10 cellular contexts compared by ENCODE assay signal in the genomic region with DNA sequence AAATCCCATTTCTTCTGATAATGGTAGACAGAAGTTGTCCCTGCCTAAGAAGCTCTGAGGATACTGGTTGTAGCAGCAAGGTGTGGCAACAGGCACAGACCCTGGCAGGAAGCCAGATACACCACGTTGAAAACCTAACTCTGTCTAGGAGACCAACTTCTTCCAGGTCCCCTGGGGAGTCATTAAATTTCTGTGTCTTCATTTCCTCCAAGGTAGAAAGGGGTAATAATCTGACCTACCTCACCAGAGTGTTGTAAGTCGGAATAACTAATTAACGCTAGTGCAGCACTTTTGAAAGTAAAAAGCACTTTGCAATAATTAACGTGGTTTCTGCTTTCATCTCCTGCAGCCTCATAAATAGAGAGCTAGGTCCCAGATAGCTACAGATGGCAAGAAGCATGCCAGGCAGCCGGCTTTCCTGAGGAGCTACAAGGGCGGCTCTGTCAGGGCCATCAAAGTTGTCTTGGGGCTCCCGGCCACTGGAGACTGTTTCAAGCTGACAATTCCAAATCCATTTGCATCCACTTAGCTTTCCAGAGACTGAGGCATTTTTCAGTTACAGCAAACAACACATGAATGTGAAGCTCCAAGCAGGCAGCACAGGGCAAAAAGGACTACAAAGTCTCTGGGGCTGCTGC.
A peak's percentile ranks its signal among the peaks of the same experiment; 100 is the strongest.
DNase-seq lines count a peak whose midpoint lies in the region; TF ChIP-seq lines count a peak whose summit lies in the region.
"Had no signal": no experiment of that assay in that cellular context is flagged by ENCODE, and none has a peak within 500 bp of the region (broad histone marks: within the 10 kb centered on the region; RNA-seq: fewer than 3 reads in every experiment).

No MANE protein-coding gene starts in this region.

- H3K36me3 ChIP-seq in OCI-LY1 (ENCODE audit: insufficient read depth, low read length) (no peaks in the 10 kb centered on the region), BE2C (no peaks in the 10 kb centered on the region), Karpas-422 (ENCODE audit: insufficient read depth, low read length) (no peaks in the 10 kb centered on the region)
- H3K36me3 ChIP-seq: neural progenitor cell had no signal

- H4K20me1 ChIP-seq in OCI-LY1 (ENCODE audit: insufficient read depth, low read length) = no peaks in the 10 kb centered on the region
- peaks cover 3% of the 10 kb centered on the region; the same call in 1 of the 2 replicates for H4K20me1 ChIP-seq in Karpas-422 (ENCODE audit: insufficient read depth, low read depth, low read length)

- H3K9me3 Mint-ChIP-seq in progenitor cell of endocrine pancreas (ENCODE audit: low read depth) = no peaks in the 10 kb centered on the region

- peak; percentile 70 for DNase-seq in activated effector memory CD4-positive, alpha-beta T cell treated with anti-CD3 and anti-CD28 coated beads, Interleukin-2, amount 50 U/mL, for 16 hours
- DNase-seq in progenitor cell of endocrine pancreas (ENCODE audit: low spot score, unreplicated experiment) = no peak
- DNase-seq in BE2C = no peak
- DNase-seq in NCI-H2227 treated with DMSO at 0.1 percent for 48 hours (lab: John Stamatoyannopoulos, UW) = no peak
- no peak for DNase-seq in Karpas-422
- DNase-seq in GM10248 (ENCODE audit: extremely low spot score) = no peak
- DNase-seq: EL had no signal

- H3K9ac ChIP-seq in OCI-LY1 (ENCODE audit: low read length) = no peak overlapping the region
- no peak overlapping the region for H3K9ac ChIP-seq in Karpas-422 (ENCODE audit: low read length)
- H3K9ac ChIP-seq: neural progenitor cell had no signal

- H3K36me3 Mint-ChIP-seq in progenitor cell of endocrine pancreas (ENCODE audit: insufficient read depth) = no peaks in the 10 kb centered on the region
- H3K36me3 Mint-ChIP-seq: neural progenitor cell had no signal

- TF ChIP-seq EP300 in Ishikawa (IDR thresholded peaks at IDR 0.05; ENCODE audit: borderline replicate concordance) = no peak

- H3K9me2 ChIP-seq in OCI-LY1 (ENCODE audit: low read depth, low read length) (no peaks in the 10 kb centered on the region), Karpas-422 (replicated peaks; ENCODE audit: insufficient read depth, low read length) (no peaks in the 10 kb centered on the region)

- H3K4me2 ChIP-seq in OCI-LY1 (ENCODE audit: low read length) (peak overlapping the region; percentile 19; the same call in 1 of the 2 replicates), Karpas-422 (ENCODE audit: low read depth, low read length, poor library complexity, severe bottlenecking) (no peak overlapping the region)
- H3K4me2 ChIP-seq: neural progenitor cell had no signal

- peaks cover 4% of the 10 kb centered on the region for H3K4me1 Mint-ChIP-seq in progenitor cell of endocrine pancreas (ENCODE audit: low read depth)

- H3K79me2 ChIP-seq in OCI-LY1 (ENCODE audit: insufficient read depth, low read length) = no peaks in the 10 kb centered on the region
- H3K79me2 ChIP-seq in Karpas-422 (ENCODE audit: low read length) = no peaks in the 10 kb centered on the region

- H3K27me3 ChIP-seq in OCI-LY1 (ENCODE audit: insufficient read depth, low read length) (no peaks in the 10 kb centered on the region), BE2C (peaks cover 9% of the 10 kb centered on the region; the same call in 1 of the 2 replicates), Karpas-422 (ENCODE audit: low read length) (no peaks in the 10 kb centered on the region)
- H3K27me3 ChIP-seq: neural progenitor cell had no signal

- no peaks in the 10 kb centered on the region for H3F3A ChIP-seq in OCI-LY1 (ENCODE audit: insufficient read depth, low read length)

- POLR2A ChIA-PET in GM10248 (lab: Yijun Ruan, JAX) = no interaction called here

- no peak overlapping the region for H3K4me3 ChIP-seq in OCI-LY1 (ENCODE audit: low read depth, low read length, poor library complexity, severe bottlenecking)
- H3K4me3 ChIP-seq in BE2C (ENCODE audit: low read depth, low read length) = no peak overlapping the region
- H3K4me3 ChIP-seq in Karpas-422 (ENCODE audit: low read length) = no peak overlapping the region
- H3K4me3 ChIP-seq: neural progenitor cell had no signal

- H3K27ac ChIP-seq in OCI-LY1 (ENCODE audit: low read depth, low read length, poor library complexity, severe bottlenecking) (no peak overlapping the region), Karpas-422 (ENCODE audit: low read length) (no peak overlapping the region)
- H3K27ac ChIP-seq: neural progenitor cell had no signal

- H3K9me3 ChIP-seq in OCI-LY1 (ENCODE audit: low read length) = no peaks in the 10 kb centered on the region
- no peaks in the 10 kb centered on the region for H3K9me3 ChIP-seq in BE2C
- no peaks in the 10 kb centered on the region for H3K9me3 ChIP-seq in Karpas-422 (ENCODE audit: low read length)

- H2AFZ ChIP-seq in OCI-LY1 (ENCODE audit: low read length) (no peak overlapping the region), Karpas-422 (ENCODE audit: low read length) (no peak overlapping the region)
- H2AFZ ChIP-seq: neural progenitor cell had no signal

- peaks cover 47% of the 10 kb centered on the region for H3K4me1 ChIP-seq in OCI-LY1 (ENCODE audit: insufficient read depth, low read length, severe bottlenecking)
- no peaks in the 10 kb centered on the region for H3K4me1 ChIP-seq in BE2C
- H3K4me1 ChIP-seq in Karpas-422 (ENCODE audit: low read length) = peaks cover 5% of the 10 kb centered on the region; the same call in 1 of the 2 replicates
- H3K4me1 ChIP-seq: neural progenitor cell had no signal

- TF ChIP-seq CTCF in OCI-LY1 (IDR thresholded peaks at IDR 0.05; ENCODE audit: low read length) (no peak), progenitor cell of endocrine pancreas (IDR thresholded peaks at IDR 0.05; ENCODE audit: unreplicated experiment) (no peak), BE2C (IDR thresholded peaks at IDR 0.05; ENCODE audit: low read depth, low read length) (no peak), GM10248 (IDR thresholded peaks at IDR 0.05; ENCODE audit: control extremely low read depth, extremely low read depth, low read depth, missing control alignments) (no peak)

- peak overlapping the region; percentile 13 for H3K27ac Mint-ChIP-seq in progenitor cell of endocrine pancreas
- H3K27ac Mint-ChIP-seq: neural progenitor cell had no signal

- H3K4me3 Mint-ChIP-seq in progenitor cell of endocrine pancreas (ENCODE audit: low read depth) = no peak overlapping the region
- H3K4me3 Mint-ChIP-seq: neural progenitor cell had no signal

- H3K27me3 Mint-ChIP-seq in progenitor cell of endocrine pancreas = peaks cover 10% of the 10 kb centered on the region

- CTCF ChIA-PET in GM10248 (lab: Yijun Ruan, JAX) = interaction anchor here (1.2 to 1.7 kb wide), 3 partner anchors 10 to 547 kb away, joined by 3 read pairs; no protein-coding TSS in a partner anchor

- TF ChIP-seq RAD21 in Ishikawa (IDR thresholded peaks at IDR 0.05; ENCODE audit: low read depth) = no peak

TF ChIP-seq in Ishikawa, 13 proteins besides CTCF, POLR2A, EP300 and RAD21:
- TF ChIP-seq, protein P1, sequence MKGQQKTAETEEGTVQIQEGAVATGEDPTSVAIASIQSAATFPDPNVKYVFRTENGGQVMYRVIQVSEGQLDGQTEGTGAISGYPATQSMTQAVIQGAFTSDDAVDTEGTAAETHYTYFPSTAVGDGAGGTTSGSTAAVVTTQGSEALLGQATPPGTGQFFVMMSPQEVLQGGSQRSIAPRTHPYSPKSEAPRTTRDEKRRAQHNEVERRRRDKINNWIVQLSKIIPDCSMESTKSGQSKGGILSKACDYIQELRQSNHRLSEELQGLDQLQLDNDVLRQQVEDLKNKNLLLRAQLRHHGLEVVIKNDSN (IDR thresholded peaks at IDR 0.05) = no peak
- no peak for TF ChIP-seq TEAD4 (IDR thresholded peaks at IDR 0.05)
- TF ChIP-seq, protein P2, sequence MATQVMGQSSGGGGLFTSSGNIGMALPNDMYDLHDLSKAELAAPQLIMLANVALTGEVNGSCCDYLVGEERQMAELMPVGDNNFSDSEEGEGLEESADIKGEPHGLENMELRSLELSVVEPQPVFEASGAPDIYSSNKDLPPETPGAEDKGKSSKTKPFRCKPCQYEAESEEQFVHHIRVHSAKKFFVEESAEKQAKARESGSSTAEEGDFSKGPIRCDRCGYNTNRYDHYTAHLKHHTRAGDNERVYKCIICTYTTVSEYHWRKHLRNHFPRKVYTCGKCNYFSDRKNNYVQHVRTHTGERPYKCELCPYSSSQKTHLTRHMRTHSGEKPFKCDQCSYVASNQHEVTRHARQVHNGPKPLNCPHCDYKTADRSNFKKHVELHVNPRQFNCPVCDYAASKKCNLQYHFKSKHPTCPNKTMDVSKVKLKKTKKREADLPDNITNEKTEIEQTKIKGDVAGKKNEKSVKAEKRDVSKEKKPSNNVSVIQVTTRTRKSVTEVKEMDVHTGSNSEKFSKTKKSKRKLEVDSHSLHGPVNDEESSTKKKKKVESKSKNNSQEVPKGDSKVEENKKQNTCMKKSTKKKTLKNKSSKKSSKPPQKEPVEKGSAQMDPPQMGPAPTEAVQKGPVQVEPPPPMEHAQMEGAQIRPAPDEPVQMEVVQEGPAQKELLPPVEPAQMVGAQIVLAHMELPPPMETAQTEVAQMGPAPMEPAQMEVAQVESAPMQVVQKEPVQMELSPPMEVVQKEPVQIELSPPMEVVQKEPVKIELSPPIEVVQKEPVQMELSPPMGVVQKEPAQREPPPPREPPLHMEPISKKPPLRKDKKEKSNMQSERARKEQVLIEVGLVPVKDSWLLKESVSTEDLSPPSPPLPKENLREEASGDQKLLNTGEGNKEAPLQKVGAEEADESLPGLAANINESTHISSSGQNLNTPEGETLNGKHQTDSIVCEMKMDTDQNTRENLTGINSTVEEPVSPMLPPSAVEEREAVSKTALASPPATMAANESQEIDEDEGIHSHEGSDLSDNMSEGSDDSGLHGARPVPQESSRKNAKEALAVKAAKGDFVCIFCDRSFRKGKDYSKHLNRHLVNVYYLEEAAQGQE (IDR thresholded peaks at IDR 0.05; ENCODE audit: low read depth) = no peak
- TF ChIP-seq FOXM1 (IDR thresholded peaks at IDR 0.05; ENCODE audit: borderline replicate concordance, low read depth) = no peak
- TF ChIP-seq, protein P3, sequence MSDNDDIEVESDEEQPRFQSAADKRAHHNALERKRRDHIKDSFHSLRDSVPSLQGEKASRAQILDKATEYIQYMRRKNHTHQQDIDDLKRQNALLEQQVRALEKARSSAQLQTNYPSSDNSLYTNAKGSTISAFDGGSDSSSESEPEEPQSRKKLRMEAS (IDR thresholded peaks at IDR 0.05) = no peak
- TF ChIP-seq TCF12 (IDR thresholded peaks at IDR 0.05; ENCODE audit: low read depth) = no peak
- no peak for TF ChIP-seq EGR1 (IDR thresholded peaks at IDR 0.05)
- no peak for TF ChIP-seq CREB1 (IDR thresholded peaks at IDR 0.05; ENCODE audit: low read depth)
- TF ChIP-seq CEBPB (IDR thresholded peaks at IDR 0.05) = peak; percentile 16; the same call in 1 of the 2 replicates
- no peak for TF ChIP-seq TAF1 (IDR thresholded peaks at IDR 0.05; ENCODE audit: low read depth)
- TF ChIP-seq ZBTB7A (IDR thresholded peaks at IDR 0.05; ENCODE audit: low read depth) = no peak
- TF ChIP-seq YY1 (IDR thresholded peaks at IDR 0.05; ENCODE audit: low read depth) = no peak
- peak; percentile 60 for TF ChIP-seq NFIC (IDR thresholded peaks at IDR 0.05)
